In genomic region chr11:118909619-118910308, GRCh38 we compare ENCODE assay signal across 10 cellular contexts. TPM values are rescaled to one million over a fixed set of nuclear protein-coding genes. Genes with fewer than 3 reads are reported as not detected.
DNase-seq lines count a peak whose midpoint lies in the region; ATAC-seq and TF ChIP-seq lines count a peak whose summit lies in the region.
"Had no signal": no experiment of that assay in that cellular context is flagged by ENCODE, and none has a peak within 500 bp of the region (broad histone marks: within the 10 kb centered on the region; RNA-seq: fewer than 3 reads in every experiment).

No MANE protein-coding gene starts in this region.

- no peaks in the 10 kb centered on the region for H3K9me3 Mint-ChIP-seq in central memory CD8-positive, alpha-beta T cell

- DNase-seq in DMS 273 (lab: John Stamatoyannopoulos, UW; ENCODE audit: unreplicated experiment) (peak; percentile 48), DMS 273 treated with DMSO at 0.1 percent for 48 hours (lab: John Stamatoyannopoulos, UW) (no peak), right lobe of liver (no peak), GDM1 (lab: John Stamatoyannopoulos, UW) (no peak), 8988T (no peak)
- no peak for DNase-seq in central memory CD8-positive, alpha-beta T cell (ENCODE audit: low spot score in 2 of 2)
- DNase-seq: OCI-M1 had no signal

- TF ChIP-seq CTCF in right lobe of liver (IDR thresholded peaks at IDR 0.05) = no peak

- H3K27ac Mint-ChIP-seq in central memory CD8-positive, alpha-beta T cell (ENCODE audit: low read depth) = peak overlapping the region; percentile 93

- H3K9me3 ChIP-seq in right lobe of liver (no peaks in the 10 kb centered on the region), thymus (ENCODE audit: control insufficient read depth) (no peaks in the 10 kb centered on the region)

- peaks cover 65% of the 10 kb centered on the region for H3K36me3 Mint-ChIP-seq in central memory CD8-positive, alpha-beta T cell (ENCODE audit: insufficient read depth)

- no peak overlapping the region for H3K4me3 Mint-ChIP-seq in central memory CD8-positive, alpha-beta T cell

- 78% methylated on average over 8 of the region's 21 CpGs for WGBS in right lobe of liver (ENCODE audit: insufficient coverage, low coverage, low lambda C conversion rate, missing lambda C conversion rate)
- 90% methylated on average over 21 of the region's 21 CpGs for WGBS in thymus

- no peaks in the 10 kb centered on the region for H3K27me3 Mint-ChIP-seq in central memory CD8-positive, alpha-beta T cell

- H3K36me3 ChIP-seq in right lobe of liver (peaks cover 0 to 8% (median 5%) of the 10 kb centered on the region in 4 donors), thymus (ENCODE audit: control insufficient read depth, insufficient read depth) (peaks cover 20% of the 10 kb centered on the region)

- H3K4me1 ChIP-seq in right lobe of liver (peaks cover 0 to 36% (median 17%) of the 10 kb centered on the region in 4 donors), thymus (ENCODE audit: control insufficient read depth, insufficient read depth, low read length) (peaks cover 57% of the 10 kb centered on the region)

- no peak for ATAC-seq in central memory CD8-positive, alpha-beta T cell (replicated peaks; ENCODE audit: extremely low read depth, poor library complexity, severe bottlenecking)
- no peak for ATAC-seq in right lobe of liver
- no peak for ATAC-seq in HG02642 (IDR thresholded peaks at IDR 0.05; ENCODE audit: poor library complexity, unreplicated experiment)

- H3K4me3 ChIP-seq in right lobe of liver = peak overlapping the region in 1 of 3 donors; percentile 21
- H3K4me3 ChIP-seq in thymus (ENCODE audit: low read length) = peak overlapping the region; percentile 37

- no peaks in the 10 kb centered on the region for H3K27me3 ChIP-seq in right lobe of liver
- H3K27me3 ChIP-seq in thymus (ENCODE audit: control insufficient read depth, insufficient read depth) = no peaks in the 10 kb centered on the region

- intact Hi-C loops in right lobe of liver (cut with DNase I) = loop anchor here (5.0 to 10.0 kb wide), 3 partner anchors 45 to 215 kb away; partner anchors contain the start of gene UPK2 (in 2 of the 2)

- H3K27ac ChIP-seq in right lobe of liver = peak overlapping the region; percentile 47 to 75 (median 74)
- peak overlapping the region; percentile 86 for H3K27ac ChIP-seq in thymus (ENCODE audit: low read depth)

- no peak for TF ChIP-seq POLR2A in right lobe of liver (IDR thresholded peaks at IDR 0.05)

- H3K4me1 Mint-ChIP-seq in central memory CD8-positive, alpha-beta T cell = peaks cover 60% of the 10 kb centered on the region

RNA-seq across cellular contexts. Expression of gene BCL9L, which starts 16.0 kb away (rescaled TPM):
- total RNA-seq in right lobe of liver = 10 to 100 TPM; 10.2 to 22.5 (median 19.8) TPM
- polyA plus RNA-seq in thymus = 14.0 TPM

RNA-seq across cellular contexts. Expression of gene CXCR5, which starts 26.1 kb away (rescaled TPM):
- under 1 TPM in 2 of 6 experiments, not detected in 4; 0.07 TPM for total RNA-seq in right lobe of liver
- polyA plus RNA-seq in thymus = 1.3 TPM
- total RNA-seq: A172 had no signal

RNA-seq across cellular contexts. Expression of gene UPK2, which starts 46.3 kb away (rescaled TPM):
- not detected for total RNA-seq in right lobe of liver
- polyA plus RNA-seq in thymus = 2.9 TPM
- total RNA-seq: A172 had no signal
